9 cellular contexts compared by ENCODE assay signal in genomic region chr2:184308706-184309105, GRCh38.
"Had no signal": no experiment of that assay in that cellular context is flagged by ENCODE, and none has a peak within 500 bp of the region (broad histone marks: within the 10 kb centered on the region; RNA-seq: fewer than 3 reads in every experiment).

No MANE protein-coding gene starts in this region.

- FAIRE-seq: HTR-8/SVneo had no signal

- H3K27ac ChIP-seq: KMS-11 had no signal

- H3K9ac ChIP-seq: KMS-11 had no signal

- H3K4me2 ChIP-seq: GM23338, KMS-11 had no signal

- H3K9me3 ChIP-seq: HAP-1 had no signal

- H2AFZ ChIP-seq: GM23338 had no signal

- DNase-seq: H7, HFFc6, Karpas-422, KBM-7 had no signal

- H3K4me1 ChIP-seq: HAP-1 had no signal

- ATAC-seq: GM23338, HCT116 had no signal

- H3K36me3 ChIP-seq: HAP-1 had no signal

- H3K4me3 ChIP-seq: GM23338, HAP-1 had no signal
